Comparison of ENCODE assay signal across 8 cellular contexts in the genomic region with DNA sequence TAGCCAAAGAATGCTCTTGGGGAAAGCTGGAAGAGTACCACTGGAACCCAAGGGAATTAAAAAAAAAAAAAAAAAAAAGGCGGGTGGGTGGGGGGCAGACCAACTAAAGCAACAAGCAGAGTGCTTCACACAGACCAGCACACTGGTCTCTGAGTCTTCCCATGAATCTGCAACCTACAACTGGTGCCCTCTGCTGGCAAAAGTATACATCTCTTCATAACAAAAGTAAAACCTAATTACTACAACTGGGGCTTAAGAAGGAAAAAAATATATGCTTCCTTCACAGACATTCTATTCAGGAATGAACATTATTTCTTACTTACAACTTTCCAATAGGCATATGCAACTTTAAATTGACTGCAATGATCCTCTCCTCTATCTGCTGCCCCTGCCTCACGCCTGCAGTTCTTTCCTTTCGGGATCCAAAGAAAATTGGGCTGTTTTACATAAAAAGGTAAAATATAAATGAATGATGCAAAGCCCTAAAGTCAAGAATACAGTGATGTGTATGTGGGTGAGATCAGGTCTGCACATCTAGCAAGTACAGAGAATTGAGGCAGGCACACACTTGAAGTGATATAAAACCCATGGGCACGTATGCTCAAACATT. TPM values are rescaled to one million over a fixed set of nuclear protein-coding genes. Genes with fewer than 3 reads are reported as not detected.
A peak's percentile ranks its signal among the peaks of the same experiment; 100 is the strongest.
DNase-seq lines count a peak whose midpoint lies in the region; ATAC-seq and TF ChIP-seq lines count a peak whose summit lies in the region.

No MANE protein-coding gene starts in this region.

- no peak overlapping the region for H3K4me3 Mint-ChIP-seq in activated naive CD8-positive, alpha-beta T cell treated with anti-CD3 and anti-CD28 coated beads for 36 hours

- no peak overlapping the region for H3K27ac Mint-ChIP-seq in activated naive CD8-positive, alpha-beta T cell treated with anti-CD3 and anti-CD28 coated beads for 36 hours

- no peaks in the 10 kb centered on the region for H3F3A ChIP-seq in Loucy (ENCODE audit: low read depth)

- peaks cover 8% of the 10 kb centered on the region for H4K20me1 ChIP-seq in Loucy (ENCODE audit: insufficient read depth, low read length, poor library complexity, severe bottlenecking)

- H3K36me3 ChIP-seq in Loucy (ENCODE audit: insufficient read depth, low read length) (no peaks in the 10 kb centered on the region), cardiac muscle cell (no peaks in the 10 kb centered on the region), psoas muscle (ENCODE audit: insufficient read depth in 1 of 2, low read depth in 1 of 2) (no peaks in the 10 kb centered on the region)

- H3K4me3 ChIP-seq in Loucy (ENCODE audit: low read length, poor library complexity, severe bottlenecking) (no peak overlapping the region), cardiac muscle cell (no peak overlapping the region), psoas muscle (no peak overlapping the region)

- H3K27me3 ChIP-seq in Loucy (ENCODE audit: insufficient read depth, low read length, poor library complexity, severe bottlenecking) (no peaks in the 10 kb centered on the region), cardiac muscle cell (no peaks in the 10 kb centered on the region), psoas muscle (ENCODE audit: insufficient read depth in 3 of 3, low read length in 2 of 3) (no peaks in the 10 kb centered on the region)

- intact Hi-C loops in psoas muscle (cut with DNase I), result loop anchor here in 1 of 2 donors (1.0 kb wide), 2 partner anchors 82 to 114 kb away; no protein-coding TSS in a partner anchor

- POLR2A ChIA-PET in RWPE1 (lab: Yijun Ruan, JAX; ENCODE audit: low non-redundant PET), result no interaction called here

- H3K27me3 Mint-ChIP-seq in activated naive CD8-positive, alpha-beta T cell treated with anti-CD3 and anti-CD28 coated beads for 36 hours, result no peaks in the 10 kb centered on the region

- H3K4me1 Mint-ChIP-seq in activated naive CD8-positive, alpha-beta T cell treated with anti-CD3 and anti-CD28 coated beads for 36 hours, result peaks cover 22% of the 10 kb centered on the region

- H3K36me3 Mint-ChIP-seq in activated naive CD8-positive, alpha-beta T cell treated with anti-CD3 and anti-CD28 coated beads for 36 hours, result peaks cover 10% of the 10 kb centered on the region

- no peak overlapping the region for H3K4me2 ChIP-seq in Loucy (ENCODE audit: low read depth, low read length, poor library complexity, severe bottlenecking)

- DNase-seq in D341Med (ENCODE audit: low spot score), result peak; percentile 62
- peak; percentile 62 for DNase-seq in RWPE1 (ENCODE audit: low spot score)
- peak; percentile 51 for DNase-seq in activated naive CD8-positive, alpha-beta T cell treated with anti-CD3 and anti-CD28 coated beads for 36 hours
- DNase-seq in cardiac muscle cell (ENCODE audit: low read depth in 1 of 2, low spot score in 1 of 2), result peak; percentile 81 to 90
- no peak for DNase-seq in psoas muscle

- H3K27ac ChIP-seq in RWPE1, result no peak overlapping the region
- H3K27ac ChIP-seq in cardiac muscle cell, result no peak overlapping the region
- no peak overlapping the region for H3K27ac ChIP-seq in psoas muscle

- H3K9me2 ChIP-seq in Loucy (replicated peaks; ENCODE audit: low read depth, low read length), result no peaks in the 10 kb centered on the region

- H3K4me1 ChIP-seq in Loucy (ENCODE audit: insufficient read depth, low read length, poor library complexity, severe bottlenecking), result peaks cover under 1% of the 10 kb centered on the region
- H3K4me1 ChIP-seq in cardiac muscle cell (ENCODE audit: low read depth), result peaks cover 10% of the 10 kb centered on the region
- H3K4me1 ChIP-seq in psoas muscle, result no peaks in the 10 kb centered on the region

- H3K9me3 Mint-ChIP-seq in activated naive CD8-positive, alpha-beta T cell treated with anti-CD3 and anti-CD28 coated beads for 36 hours, result peaks cover 11% of the 10 kb centered on the region

- 72 to 75% (median 72%) methylated on average over 4 of the region's 4 CpGs for WGBS in psoas muscle, 3 donors

- H3K9me3 ChIP-seq in Loucy (ENCODE audit: insufficient read depth, low read depth, low read length) (no peaks in the 10 kb centered on the region), cardiac muscle cell (ENCODE audit: low read depth) (no peaks in the 10 kb centered on the region), psoas muscle (no peaks in the 10 kb centered on the region)

- peak; percentile 76 for TF ChIP-seq CTCF in Loucy (conservative IDR thresholded peaks at IDR 0.05; ENCODE audit: low read length)
- peak; percentile 84 for TF ChIP-seq CTCF in RWPE1 (conservative IDR thresholded peaks at IDR 0.05; ENCODE audit: low read depth)
- peak; percentile 69 for TF ChIP-seq CTCF in cardiac muscle cell (IDR thresholded peaks at IDR 0.05; ENCODE audit: low read depth, low read length)
- TF ChIP-seq CTCF in psoas muscle (IDR thresholded peaks at IDR 0.05), result peak; percentile 70

- no peak overlapping the region for H2AFZ ChIP-seq in Loucy (ENCODE audit: low read length)

- peaks cover 9% of the 10 kb centered on the region; the same call in 1 of the 2 replicates for H3K79me2 ChIP-seq in Loucy (ENCODE audit: insufficient read depth, low read length)

- ATAC-seq in GM21526 (IDR thresholded peaks at IDR 0.05; ENCODE audit: low FRiP score, unreplicated experiment) (peak; percentile 52), psoas muscle (peak; percentile 62 to 90 (median 84)), GM18502 (IDR thresholded peaks at IDR 0.05; ENCODE audit: poor library complexity, unreplicated experiment) (no peak)

- no peak overlapping the region for H3K9ac ChIP-seq in Loucy (ENCODE audit: low read depth, low read length, poor library complexity, severe bottlenecking)

- CTCF ChIA-PET in RWPE1 (lab: Yijun Ruan, JAX), result interaction anchor here (0.6 to 6.0 kb wide), 15 partner anchors 10 to 1489 kb away, joined by 3 to 93 read pairs (median 3); partner anchors contain the start of gene NME5

RNA-seq across cellular contexts. Expression of gene KLHL3, which starts 7.2 kb away (rescaled TPM):
- 10 to 100 TPM in 1 of 2 experiments, 1 to 10 TPM in 1; 9.2 to 10.8 TPM for total RNA-seq in activated naive CD8-positive, alpha-beta T cell treated with anti-CD3 and anti-CD28 coated beads for 36 hours
- total RNA-seq in cardiac muscle cell, result 11.9 and 16.8 TPM in 2 replicates
- polyA plus RNA-seq in cardiac muscle cell, result 11.4 and 12.0 TPM in 2 replicates
- 1 to 10 TPM in 3 of 4 donors, under 1 TPM in 1; 0.86 to 4.3 (median 2.6) TPM for total RNA-seq in psoas muscle
- polyA plus RNA-seq in psoas muscle, result 1 to 10 TPM in 1 of 3 donors, under 1 TPM in 2; 0.69 to 1.9 (median 0.79) TPM

RNA-seq across cellular contexts. Expression of gene HNRNPA0, which starts 11.0 kb away (rescaled TPM):
- total RNA-seq in activated naive CD8-positive, alpha-beta T cell treated with anti-CD3 and anti-CD28 coated beads for 36 hours, result 10 to 100 TPM; 44.3 to 44.6 TPM
- total RNA-seq in cardiac muscle cell (36.9 and 42.6 TPM in 2 replicates), psoas muscle (10 to 100 TPM; 11.5 to 19.2 (median 17.6) TPM)
- polyA plus RNA-seq in cardiac muscle cell (15.2 and 20.0 TPM in 2 replicates), psoas muscle (10 to 100 TPM; 12.2 to 13.3 (median 13.1) TPM)

Comparison
In these comparisons a context has a peak if more than half of its experiments do, and no peak if none do; other contexts are left out.
1. DNase-seq: peak in D341Med (single experiment), RWPE1 (single experiment), activated naive CD8-positive, alpha-beta T cell treated with anti-CD3 and anti-CD28 coated beads for 36 hours (single experiment) and cardiac muscle cell (2 of 2); none in psoas muscle (0 of 2).
2. Peak in every context shown above with its lines, with median percentiles within 50 percentile points of each other: CTCF ChIP-seq.